24 cellular contexts compared by ENCODE assay signal in genomic region chr17:81312624-81313325, GRCh38.
"Had no signal": no experiment of that assay in that cellular context is flagged by ENCODE, and none has a peak within 500 bp of the region (broad histone marks: within the 10 kb centered on the region; RNA-seq: fewer than 3 reads in every experiment).

No MANE protein-coding gene starts in this region.

- H3K27me3 ChIP-seq: dorsolateral prefrontal cortex, neural progenitor cell, right atrium auricular region, testis had no signal

- ATAC-seq: left lobe of liver; mucosa of descending colon; naive thymus-derived CD4-positive, alpha-beta T cell; sciatic nerve; stimulated activated memory B cell treated with anti-CD40 and anti-IgM and Interleukin-4, amounts not matched to agents 10 μg/mL and 1 μg/mL and 100 μg/mL, for 72 hours; stimulated activated naive CD8-positive, alpha-beta T cell treated with anti-CD3 and anti-CD28 coated beads, Interleukin-15, Interleukin-2, amounts not matched to agents 100 U/mL and 50 U/mL, for 24 hours had no signal

- H3K27ac ChIP-seq: dorsolateral prefrontal cortex, neural progenitor cell, prostate gland, right atrium auricular region, testis, tibial artery had no signal

- H3K27ac Mint-ChIP-seq: memory B cell; mesothelial cell of epicardium; naive thymus-derived CD4-positive, alpha-beta T cell; neural progenitor cell; stimulated activated memory B cell treated with anti-CD40 and anti-IgM and Interleukin-4, amounts not matched to agents 10 μg/mL and 1 μg/mL and 100 μg/mL, for 72 hours had no signal

- H3K36me3 Mint-ChIP-seq: memory B cell; mesothelial cell of epicardium; naive thymus-derived CD4-positive, alpha-beta T cell; neural progenitor cell; stimulated activated memory B cell treated with anti-CD40 and anti-IgM and Interleukin-4, amounts not matched to agents 10 μg/mL and 1 μg/mL and 100 μg/mL, for 72 hours; type B pancreatic cell had no signal

- H3K27me3 Mint-ChIP-seq: type B pancreatic cell had no signal

- H3K4me3 ChIP-seq: dorsolateral prefrontal cortex, lung, mucosa of descending colon, neural progenitor cell, prostate gland, right atrium auricular region, smooth muscle cell, testis, tibial artery had no signal

- H3K36me3 ChIP-seq: neural progenitor cell, prostate gland, right atrium auricular region, tibial artery had no signal

- H3K9me3 Mint-ChIP-seq: memory B cell; mesothelial cell of epicardium; naive thymus-derived CD4-positive, alpha-beta T cell; nephron; stimulated activated memory B cell treated with anti-CD40 and anti-IgM and Interleukin-4, amounts not matched to agents 10 μg/mL and 1 μg/mL and 100 μg/mL, for 72 hours; type B pancreatic cell had no signal

- H3K4me3 Mint-ChIP-seq: memory B cell; mesothelial cell of epicardium; naive thymus-derived CD4-positive, alpha-beta T cell; nephron; neural progenitor cell; stimulated activated memory B cell treated with anti-CD40 and anti-IgM and Interleukin-4, amounts not matched to agents 10 μg/mL and 1 μg/mL and 100 μg/mL, for 72 hours had no signal

- H3K9me3 ChIP-seq: mucosa of descending colon, prostate gland, right atrium auricular region, testis, tibial artery had no signal

- DNase-seq: dorsolateral prefrontal cortex; effector CD4-positive, alpha-beta T cell; head of caudate nucleus; mucosa of descending colon; naive thymus-derived CD4-positive, alpha-beta T cell; nucleus accumbens; stimulated activated CD4-positive, alpha-beta T cell treated with anti-CD3 and anti-CD28 coated beads, Interleukin-2, amount 100 ng/mL, for 24 hours; stimulated activated CD4-positive, alpha-beta T cell treated with anti-CD3 and anti-CD28 coated beads, Interleukin-4, amount 100 ng/mL, for 24 hours; stimulated activated naive CD8-positive, alpha-beta T cell treated with anti-CD3 and anti-CD28 coated beads, Interleukin-15, Interleukin-2, amounts not matched to agents 100 U/mL and 50 U/mL, for 24 hours; substantia nigra; testis; tibial artery had no signal
